22 cellular contexts compared by ENCODE assay signal in genomic region chr13:44270153-44270552, GRCh38.
DNase-seq lines count a peak whose midpoint lies in the region; ATAC-seq and TF ChIP-seq lines count a peak whose summit lies in the region.
"Had no signal": no experiment of that assay in that cellular context is flagged by ENCODE, and none has a peak within 500 bp of the region (broad histone marks: within the 10 kb centered on the region; RNA-seq: fewer than 3 reads in every experiment).

No MANE protein-coding gene starts in this region.

- no peaks in the 10 kb centered on the region for H3K36me3 ChIP-seq in heart right ventricle
- no peaks in the 10 kb centered on the region for H3K36me3 ChIP-seq in gastroesophageal sphincter
- H3K36me3 ChIP-seq in smooth muscle cell (ENCODE audit: low read depth) = no peaks in the 10 kb centered on the region
- H3K36me3 ChIP-seq: adrenal gland, ovary, right lobe of liver had no signal

- H3K4me3 ChIP-seq in heart right ventricle (no peak overlapping the region), gastroesophageal sphincter (no peak overlapping the region), smooth muscle cell (no peak overlapping the region)
- H3K4me3 ChIP-seq: adrenal gland, ovary, right lobe of liver had no signal

- TF ChIP-seq POLR2A in gastroesophageal sphincter (IDR thresholded peaks at IDR 0.05) = no peak

- no peak overlapping the region for H2AFZ ChIP-seq in smooth muscle cell (ENCODE audit: low read depth)

- no peaks in the 10 kb centered on the region for H4K20me1 ChIP-seq in smooth muscle cell (ENCODE audit: low read depth)

- CTCF ChIA-PET in activated CD8-positive, alpha-beta memory T cell treated with anti-CD3 and anti-CD28 coated beads, Interleukin-2, amount 10 ng/mL, durations not matched to agents 7 days and 5 days (lab: Charles Lee) = no interaction called here

- H3K4me1 ChIP-seq in heart right ventricle (peaks cover 8 to 45% (median 35%) of the 10 kb centered on the region in 9 donors), gastroesophageal sphincter (peaks cover 15 to 56% (median 29%) of the 10 kb centered on the region in 3 donors), smooth muscle cell (ENCODE audit: low read depth) (peaks cover 10% of the 10 kb centered on the region)

- no peak overlapping the region for H3K4me2 ChIP-seq in smooth muscle cell

- peaks cover 7% of the 10 kb centered on the region for H3K36me3 Mint-ChIP-seq in activated CD8-positive, alpha-beta memory T cell treated with anti-CD3 and anti-CD28 coated beads, Interleukin-2, amount 10 ng/mL, durations not matched to agents 7 days and 5 days

- H3K27ac ChIP-seq in heart right ventricle (peak overlapping the region in 8 of 10 donors; percentile 57 to 85 (median 72)), gastroesophageal sphincter (peak overlapping the region; percentile 87 to 98 (median 89)), smooth muscle cell (ENCODE audit: low read depth) (peak overlapping the region; percentile 63)
- H3K27ac ChIP-seq: ovary, right lobe of liver had no signal

- intact Hi-C loops in heart right ventricle (cut with DNase I) (loop anchor here in 1 of 10 donors (5.0 kb wide), 1 partner anchor 37 kb away; no protein-coding TSS in a partner anchor), Right ventricle myocardium inferior (cut with DNase I) (no loop called here)

- H3K9ac ChIP-seq in smooth muscle cell (ENCODE audit: low read depth) = no peak overlapping the region

- no peak overlapping the region for H3K4me3 Mint-ChIP-seq in activated CD8-positive, alpha-beta memory T cell treated with anti-CD3 and anti-CD28 coated beads, Interleukin-2, amount 10 ng/mL, durations not matched to agents 7 days and 5 days
- H3K4me3 Mint-ChIP-seq: activated CD8-positive, alpha-beta T cell treated with anti-CD3 and anti-CD28 coated beads, Interleukin-2, amount 10 ng/mL, durations not matched to agents 7 days and 5 days; natural killer cell treated with Interleukin-12 subunit alpha and Interleukin-12 subunit beta and Interleukin-15 and Interleukin-18, amount 100 ng/mL, for 72 hours had no signal

- peaks cover 15% of the 10 kb centered on the region for H3K4me1 Mint-ChIP-seq in activated CD8-positive, alpha-beta memory T cell treated with anti-CD3 and anti-CD28 coated beads, Interleukin-2, amount 10 ng/mL, durations not matched to agents 7 days and 5 days

- no peak for DNase-seq in heart right ventricle
- DNase-seq in Right ventricle myocardium inferior (ENCODE audit: missing footprints) = no peak
- DNase-seq in smooth muscle cell (lab: John Stamatoyannopoulos, UW; ENCODE audit: unreplicated experiment) = no peak
- DNase-seq in activated CD8-positive, alpha-beta memory T cell treated with anti-CD3 and anti-CD28 coated beads, Interleukin-2, amount 10 ng/mL, durations not matched to agents 7 days and 5 days = no peak
- no peak for DNase-seq in left lobe of liver (ENCODE audit: low spot score)
- no peak for DNase-seq in NCI-H82 treated with DMSO at 0.1 percent for 48 hours (lab: John Stamatoyannopoulos, UW; ENCODE audit: unreplicated experiment)
- DNase-seq: activated CD8-positive, alpha-beta T cell treated with anti-CD3 and anti-CD28 coated beads, Interleukin-2, amount 10 ng/mL, durations not matched to agents 7 days and 5 days; activated gamma-delta T cell treated with Interleukin-2 at 50 U/mL for 16 hours; activated T-cell treated with anti-CD3 and anti-CD28 coated beads, Interleukin-2, amount 50 U/mL, for 1 hour; C1 segment of cervical spinal cord; erythroblast; KBM-7; NCI-H526; ovary; right lobe of liver; SHP77; SW 1271 had no signal

- H3K27ac Mint-ChIP-seq in activated CD8-positive, alpha-beta memory T cell treated with anti-CD3 and anti-CD28 coated beads, Interleukin-2, amount 10 ng/mL, durations not matched to agents 7 days and 5 days = no peak overlapping the region
- H3K27ac Mint-ChIP-seq: activated CD8-positive, alpha-beta T cell treated with anti-CD3 and anti-CD28 coated beads, Interleukin-2, amount 10 ng/mL, durations not matched to agents 7 days and 5 days; natural killer cell treated with Interleukin-12 subunit alpha and Interleukin-12 subunit beta and Interleukin-15 and Interleukin-18, amount 100 ng/mL, for 72 hours had no signal

- no peaks in the 10 kb centered on the region for H3K27me3 ChIP-seq in heart right ventricle
- no peaks in the 10 kb centered on the region for H3K27me3 ChIP-seq in gastroesophageal sphincter
- H3K27me3 ChIP-seq in smooth muscle cell (ENCODE audit: low read depth) = no peaks in the 10 kb centered on the region
- H3K27me3 ChIP-seq: adrenal gland, ovary, right lobe of liver had no signal

- ATAC-seq in heart right ventricle (no peak), Right ventricle myocardium inferior (no peak), gastroesophageal sphincter (no peak), HG03354 (IDR thresholded peaks at IDR 0.05; ENCODE audit: poor library complexity, severe bottlenecking, unreplicated experiment) (no peak), left lobe of liver (no peak)
- no peak for ATAC-seq in activated CD8-positive, alpha-beta memory T cell treated with anti-CD3 and anti-CD28 coated beads, Interleukin-2, amount 10 ng/mL, durations not matched to agents 7 days and 5 days
- ATAC-seq: activated CD4-positive, CD25-positive, alpha-beta regulatory T cell treated with anti-CD3 and anti-CD28 coated beads, Interleukin-2, amount 50 U/mL, for 24 hours; activated CD8-positive, alpha-beta T cell treated with anti-CD3 and anti-CD28 coated beads, Interleukin-2, amount 10 ng/mL, durations not matched to agents 7 days and 5 days; natural killer cell treated with Interleukin-12 subunit alpha and Interleukin-12 subunit beta and Interleukin-15 and Interleukin-18, amount 100 ng/mL, for 72 hours; right lobe of liver had no signal

- H3F3A ChIP-seq in smooth muscle cell (ENCODE audit: low read depth) = no peaks in the 10 kb centered on the region

- H3K9me3 ChIP-seq in heart right ventricle (no peaks in the 10 kb centered on the region), gastroesophageal sphincter (no peaks in the 10 kb centered on the region), smooth muscle cell (replicated peaks; ENCODE audit: low read depth) (no peaks in the 10 kb centered on the region)
- H3K9me3 ChIP-seq: adrenal gland, ovary, right lobe of liver had no signal

- TF ChIP-seq CTCF in heart right ventricle (IDR thresholded peaks at IDR 0.05) = no peak
- TF ChIP-seq CTCF in gastroesophageal sphincter (IDR thresholded peaks at IDR 0.05) = no peak
- TF ChIP-seq CTCF in smooth muscle cell (IDR thresholded peaks at IDR 0.05; ENCODE audit: borderline replicate concordance, insufficient read depth, poor library complexity, severe bottlenecking) = no peak

- 94 to 96% methylated on average over 3 of the region's 3 CpGs for WGBS in heart right ventricle, 2 donors
- 83 to 90% methylated on average over 3 of the region's 3 CpGs for WGBS in gastroesophageal sphincter (ENCODE audit: low coverage in 1 of 2), 2 donors
- 94% methylated on average over 3 of the region's 3 CpGs for WGBS in smooth muscle cell (ENCODE audit: low lambda C conversion rate)

- no peak for TF ChIP-seq EP300 in gastroesophageal sphincter (IDR thresholded peaks at IDR 0.05)

- H3K9me3 Mint-ChIP-seq in activated CD8-positive, alpha-beta memory T cell treated with anti-CD3 and anti-CD28 coated beads, Interleukin-2, amount 10 ng/mL, durations not matched to agents 7 days and 5 days (ENCODE audit: low read depth) = peaks cover 2% of the 10 kb centered on the region
- H3K9me3 Mint-ChIP-seq: natural killer cell treated with Interleukin-12 subunit alpha and Interleukin-12 subunit beta and Interleukin-15 and Interleukin-18, amount 100 ng/mL, for 72 hours had no signal

- H3K27me3 Mint-ChIP-seq in activated CD8-positive, alpha-beta memory T cell treated with anti-CD3 and anti-CD28 coated beads, Interleukin-2, amount 10 ng/mL, durations not matched to agents 7 days and 5 days = peaks cover 17% of the 10 kb centered on the region

- no peaks in the 10 kb centered on the region for H3K79me2 ChIP-seq in smooth muscle cell (ENCODE audit: low read depth)
